In the genomic region with DNA sequence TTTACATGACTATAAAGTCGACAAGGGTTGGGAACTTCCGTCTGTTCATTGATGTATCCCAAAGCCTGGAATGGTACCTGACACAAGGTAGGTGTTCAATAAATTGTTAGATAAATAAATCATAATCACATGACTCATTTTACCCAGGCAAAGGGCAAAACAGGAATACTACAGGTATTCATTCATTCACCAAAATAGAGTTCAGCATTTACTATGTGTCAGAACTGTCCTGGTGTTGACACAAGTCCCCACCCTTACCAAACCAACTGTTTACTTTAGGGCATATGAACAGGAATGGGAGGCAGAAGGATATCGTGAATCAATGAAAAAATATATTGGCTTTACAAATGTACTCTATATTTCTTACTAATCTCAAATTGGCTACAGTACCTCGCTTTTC, we compare ENCODE assay signal across 8 cellular contexts. TPM values are rescaled to one million over a fixed set of nuclear protein-coding genes. Genes with fewer than 3 reads are reported as not detected.
DNase-seq lines count a peak whose midpoint lies in the region; ATAC-seq, FAIRE-seq and TF ChIP-seq lines count a peak whose summit lies in the region.

No MANE protein-coding gene starts in this region.

- FAIRE-seq in GM19239 (lab: Jason Lieb, UNC) = peak; percentile 80

- CTCF ChIA-PET in Panc1 (lab: Charles Lee) = no interaction called here

- H3K36me3 ChIP-seq in Panc1 (ENCODE audit: control insufficient read depth, insufficient read depth, low read length) (peaks cover 6% of the 10 kb centered on the region; the same call in 1 of the 2 replicates), esophagus squamous epithelium (peaks cover 0 to 8% (median 0%) of the 10 kb centered on the region in 3 donors)

- in situ Hi-C loops in Panc1 (cut with HindIII; ENCODE audit: low pct_unique_long_range_greater_than_20kb, low sequenced_read_pairs) = no loop called here

- H3K27ac ChIP-seq in Panc1 (ENCODE audit: low read length) (peak overlapping the region; percentile 97), esophagus squamous epithelium (peak overlapping the region; percentile 78 to 87 (median 85))

- POLR2A ChIA-PET in Panc1 (lab: Charles Lee) = no interaction called here

- H3K4me1 ChIP-seq in Panc1 (ENCODE audit: control insufficient read depth, insufficient read depth, low read length) (peaks cover 10% of the 10 kb centered on the region), esophagus squamous epithelium (peaks cover 0 to 22% (median 10%) of the 10 kb centered on the region in 3 donors)

- DNase-seq in GM19239 (ENCODE audit: insufficient read length, low spot score) (no peak), Panc1 (ENCODE audit: low read depth, low spot score) (no peak), esophagus squamous epithelium (lab: John Stamatoyannopoulos, UW) (no peak), pons (ENCODE audit: low spot score) (peak; percentile 14), germinal center (ENCODE audit: low spot score) (no peak), OCI-M1 (lab: John Stamatoyannopoulos, UW) (no peak), glomerular visceral epithelial cell (ENCODE audit: extremely low spot score) (no peak)

- WGBS in esophagus squamous epithelium, 2 donors = 31 to 44% methylated on average over 4 of the region's 4 CpGs

- no peaks in the 10 kb centered on the region for H3K9me3 ChIP-seq in Panc1 (ENCODE audit: control insufficient read depth, insufficient read depth, low read depth, low read length)
- H3K9me3 ChIP-seq in esophagus squamous epithelium = no peaks in the 10 kb centered on the region

- intact Hi-C loops in Panc1 (cut with micrococcal nuclease; ENCODE audit: unreplicated experiment) (no loop called here), esophagus squamous epithelium (cut with DNase I) (no loop called here)

- ATAC-seq in Panc1 (no peak), HG02678 (IDR thresholded peaks at IDR 0.05; ENCODE audit: unreplicated experiment) (no peak)

- no peak for TF ChIP-seq POLR2A in esophagus squamous epithelium (IDR thresholded peaks at IDR 0.05)

- TSS peak; percentile 96 for BruUV-seq in Panc1 (replicated peaks; lab: Mats Ljungman, UMichigan)

- H3K4me3 ChIP-seq in Panc1 (ENCODE audit: low read depth in 2 of 2, low read length in 2 of 2) (peak overlapping the region; percentile 80 to 94), esophagus squamous epithelium (peak overlapping the region; percentile 66 to 89 (median 78))

- TF ChIP-seq CTCF in Panc1 (IDR thresholded peaks at IDR 0.05) (no peak), esophagus squamous epithelium (IDR thresholded peaks at IDR 0.05) (no peak)

- H3K27me3 ChIP-seq in Panc1 (ENCODE audit: control insufficient read depth, insufficient read depth, low read length) (peaks cover 3% of the 10 kb centered on the region; the same call in 1 of the 2 replicates), esophagus squamous epithelium (no peaks in the 10 kb centered on the region)

RNA-seq across cellular contexts. Expression of a gene that starts 0.7 kb away (rescaled TPM):
- total RNA-seq in Panc1 (2021; ENCODE audit: unreplicated experiment) = 20.1 TPM
- polyA plus RNA-seq in Panc1 (2012; ENCODE audit: insufficient read length) = 17.9 TPM
- 10 to 100 TPM in 3 of 4 donors, 1 to 10 TPM in 1; 3.6 to 23.1 (median 14.6) TPM for total RNA-seq in esophagus squamous epithelium

RNA-seq across cellular contexts. Expression of a gene that starts 57.8 kb away (rescaled TPM):
- 34.3 TPM for total RNA-seq in Panc1 (2021; ENCODE audit: unreplicated experiment)
- 31.4 TPM for polyA plus RNA-seq in Panc1 (2012; ENCODE audit: insufficient read length)
- total RNA-seq in esophagus squamous epithelium = 10 to 100 TPM; 32.8 to 49.6 (median 39.9) TPM
